Comparison of ENCODE assay signal across 1 cellular context in the genomic region with DNA sequence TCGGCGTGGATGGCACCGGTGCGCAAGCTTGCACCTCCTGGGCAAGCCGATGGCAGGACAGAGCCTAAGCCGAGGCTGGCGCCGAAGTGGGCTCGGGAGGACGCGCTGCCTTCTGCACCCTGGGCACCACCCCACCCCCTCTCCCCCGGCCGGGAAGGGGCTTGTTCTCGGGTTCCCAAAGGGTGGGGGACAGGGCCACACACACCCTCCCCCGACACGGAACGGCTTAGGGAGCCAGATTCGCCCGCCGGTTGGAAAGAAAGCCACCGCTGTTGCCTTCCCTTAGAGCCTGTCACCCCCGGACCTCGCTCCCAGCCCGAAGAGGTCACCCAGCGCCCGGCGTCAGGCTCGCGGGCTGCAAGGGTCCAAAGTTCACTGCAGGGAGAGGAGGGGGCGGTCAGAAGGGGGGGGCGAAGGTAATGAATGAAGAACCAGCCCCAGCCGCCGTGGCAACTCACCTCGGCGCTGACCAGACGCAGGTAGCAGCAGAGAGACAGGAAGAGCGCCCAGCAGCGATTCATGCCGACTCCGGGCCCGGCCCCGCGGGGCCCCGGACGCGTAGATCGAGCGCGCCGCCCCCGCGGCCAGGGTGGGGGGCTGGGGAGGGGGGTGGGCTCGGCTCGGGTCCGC.
TF ChIP-seq lines count a peak whose summit lies in the region.

No MANE protein-coding gene starts in this region.

TF ChIP-seq in liver, 16 proteins besides CTCF, POLR2A, EP300 and RAD21 (continued from another document):
- TF ChIP-seq GABPA (IDR thresholded peaks at IDR 0.05 in 1 of 2, conservative IDR thresholded peaks at IDR 0.05 in 1 of 2) = no peak
